8 cellular contexts compared by ENCODE assay signal in the genomic region with DNA sequence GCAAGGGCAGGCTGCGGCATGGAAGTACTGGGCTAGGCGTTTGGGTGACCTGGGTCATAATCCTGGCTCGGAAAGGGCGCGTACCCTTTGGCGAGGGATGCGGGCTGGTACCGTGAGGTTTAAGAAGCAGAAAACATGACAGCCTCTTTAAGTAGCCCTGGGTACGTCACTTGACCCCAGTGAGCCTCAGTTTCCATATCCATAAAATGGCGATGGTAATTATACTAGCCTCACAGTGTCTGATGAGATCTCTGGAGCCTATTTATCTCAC. TPM values are rescaled to one million over a fixed set of nuclear protein-coding genes. Genes with fewer than 3 reads are reported as not detected.
DNase-seq lines count a peak whose midpoint lies in the region; ATAC-seq and TF ChIP-seq lines count a peak whose summit lies in the region.

No MANE protein-coding gene starts in this region.

- peak overlapping the region; percentile 96 for H2BK5ac ChIP-seq in IMR-90 (ENCODE audit: low read depth, low read length, poor library complexity, severe bottlenecking)

- peak overlapping the region; percentile 97 for H2AK5ac ChIP-seq in IMR-90 (ENCODE audit: low read depth, low read length)

- H3K27ac ChIP-seq in 22Rv1 (peak overlapping the region; percentile 97), IMR-90 (ENCODE audit: insufficient read depth, low read length) (peak overlapping the region; percentile 95), mucosa of rectum (ENCODE audit: low read depth in 2 of 2, low read length in 2 of 2) (peak overlapping the region; percentile 99)

- peaks cover 28 to 51% of the 10 kb centered on the region in 2 experiments for H3K79me1 ChIP-seq in IMR-90 (ENCODE audit: low read depth in 1 of 2, low read length in 2 of 2)

- WGBS in IMR-90 (ENCODE audit: extremely low coverage in 2 of 2, insufficient read length in 1 of 2), 2 experiments = 13% methylated on average over 3 of the region's 10 CpGs; no CpG with 5 or more reads in 1 of the 2 experiments

- peak overlapping the region; percentile 99 for H2AFZ ChIP-seq in IMR-90 (replicated peaks; ENCODE audit: low read length, poor library complexity)

- dilution Hi-C loops in IMR-90 (cut with HindIII; ENCODE audit: low sequenced_read_pairs, unreplicated experiment) = loop anchor here (25.0 kb wide), 1 partner anchor 201 kb away; no protein-coding TSS in a partner anchor

- H3K36me3 ChIP-seq in IMR-90 (ENCODE audit: control insufficient read depth, insufficient read depth, low read length) = no peaks in the 10 kb centered on the region
- H3K36me3 ChIP-seq in mucosa of rectum (ENCODE audit: control insufficient read depth in 2 of 2, insufficient read depth in 2 of 2, low read length in 2 of 2) = peaks cover 0 to 4% of the 10 kb centered on the region in 2 donors

- peak overlapping the region; percentile 79 for H3K18ac ChIP-seq in IMR-90 (ENCODE audit: low read depth, low read length)

- TF ChIP-seq POLR2A in IMR-90 (IDR thresholded peaks at IDR 0.05; ENCODE audit: low read depth, low read length) = no peak

- H3K4me1 ChIP-seq in IMR-90 (ENCODE audit: control insufficient read depth, insufficient read depth, low read length) (peaks cover 30% of the 10 kb centered on the region), mucosa of rectum (ENCODE audit: control insufficient read depth in 2 of 2, insufficient read depth in 2 of 2, low read length in 2 of 2) (peaks cover 43 to 44% of the 10 kb centered on the region in 2 donors)

- peak overlapping the region; percentile 6; the same call in 1 of the 2 replicates for H2BK20ac ChIP-seq in IMR-90 (ENCODE audit: low read depth, low read length)

- peak overlapping the region; percentile 96 to 99 for H4K8ac ChIP-seq in IMR-90 (ENCODE audit: low read depth in 2 of 2, low read length in 2 of 2)

- H3K9me3 ChIP-seq in IMR-90 (ENCODE audit: control insufficient read depth, insufficient read depth, low read length) (no peaks in the 10 kb centered on the region), mucosa of rectum (ENCODE audit: control insufficient read depth in 2 of 2, low read length in 2 of 2) (no peaks in the 10 kb centered on the region)

- ATAC-seq in IMR-90 (ENCODE audit: low read depth) = no peak
- ATAC-seq in HG03342 (IDR thresholded peaks at IDR 0.05; ENCODE audit: unreplicated experiment) = no peak
- ATAC-seq in HG03108 (IDR thresholded peaks at IDR 0.05; ENCODE audit: unreplicated experiment) = no peak

- peak overlapping the region; percentile 95 for H4K91ac ChIP-seq in IMR-90 (ENCODE audit: insufficient read depth, low read depth, low read length)

- CTCF ChIA-PET in IMR-90 (lab: Yijun Ruan, JAX) = interaction anchor here (0.5 to 4.7 kb wide), 15 partner anchors 11 to 623 kb away, joined by 3 to 20 read pairs (median 3); a partner anchor contains a TSS

- H3K4me3 ChIP-seq in IMR-90 (ENCODE audit: insufficient read depth, low read depth, low read length) = peak overlapping the region; percentile 72
- peak overlapping the region; percentile 68 to 70 for H3K4me3 ChIP-seq in cardiac fibroblast (replicated peaks in 1 of 2; ENCODE audit: low read depth in 2 of 2, low read length in 2 of 2)
- H3K4me3 ChIP-seq in mucosa of rectum (ENCODE audit: low read length in 2 of 2) = peak overlapping the region; percentile 87 to 95

- BruUV-seq in IMR-90 (replicated peaks; lab: Mats Ljungman, UMichigan) = TSS peak; percentile 18

- H3K27me3 ChIP-seq in IMR-90 (ENCODE audit: control insufficient read depth, insufficient read depth, low read length) = no peaks in the 10 kb centered on the region
- H3K27me3 ChIP-seq in mucosa of rectum (ENCODE audit: control insufficient read depth in 2 of 2, insufficient read depth in 2 of 2, low read length in 2 of 2) = no peaks in the 10 kb centered on the region

- intact Hi-C loops in IMR-90 (cut with micrococcal nuclease) = no loop called here

- H3K4ac ChIP-seq in IMR-90 (ENCODE audit: low read depth, low read length) = peak overlapping the region; percentile 97

- H4K5ac ChIP-seq in IMR-90 (ENCODE audit: low read depth, low read length) = peak overlapping the region; percentile 96

- peak overlapping the region; percentile 99 for H3K56ac ChIP-seq in IMR-90 (ENCODE audit: extremely low read depth, insufficient read depth, low read length)

- POLR2A ChIA-PET in IMR-90 (lab: Charles Lee; ENCODE audit: unreplicated experiment) = interaction anchor here (1.1 to 2.2 kb wide), 4 partner anchors 12 to 96 kb away, joined by 3 to 13 read pairs (median 4); no protein-coding TSS in a partner anchor

- H3K23ac ChIP-seq in IMR-90 (ENCODE audit: low read depth, low read length) = peak overlapping the region; percentile 85

- in situ Hi-C loops in IMR-90 (cut with MboI; ENCODE audit: low sequenced_read_pairs) = loop anchor here (5.0 kb wide), 1 partner anchor 96 kb away; no protein-coding TSS in a partner anchor

- TF ChIP-seq CTCF in 22Rv1 (IDR thresholded peaks at IDR 0.05) = no peak
- TF ChIP-seq CTCF in IMR-90 (conservative IDR thresholded peaks at IDR 0.05; ENCODE audit: low read depth, low read length) = no peak
- no peak for TF ChIP-seq CTCF in cardiac fibroblast (IDR thresholded peaks at IDR 0.05; ENCODE audit: low read depth, low read length)

- peaks cover 13% of the 10 kb centered on the region for H3K9me1 ChIP-seq in IMR-90 (ENCODE audit: insufficient read depth, low read length)

- peak overlapping the region; percentile 97 for H3K4me2 ChIP-seq in IMR-90 (ENCODE audit: low read depth, low read length)

- H3K9ac ChIP-seq in IMR-90 (ENCODE audit: low read depth, low read length) (peak overlapping the region; percentile 93), mucosa of rectum (ENCODE audit: low read depth in 1 of 2, low read length in 2 of 2) (peak overlapping the region; percentile 98 to 99)

- H3K14ac ChIP-seq in IMR-90 (replicated peaks; ENCODE audit: low read depth, low read length) = peak overlapping the region; percentile 93

- TF ChIP-seq RAD21 in IMR-90 (IDR thresholded peaks at IDR 0.05; ENCODE audit: low read length) = no peak

- H2AK9ac ChIP-seq in IMR-90 (replicated peaks; ENCODE audit: low read depth, low read length, poor library complexity) = peak overlapping the region; percentile 99

- H2BK15ac ChIP-seq in IMR-90 (ENCODE audit: low read depth, low read length) = peak overlapping the region; percentile 13; the same call in 2 of the 3 replicates

- no peak for DNase-seq in IMR-90
- DNase-seq in cardiac fibroblast (ENCODE audit: low read depth in 2 of 2) = no peak
- DNase-seq in NCI-H146 (lab: John Stamatoyannopoulos, UW) = no peak
- no peak for DNase-seq in HuH-7 (ENCODE audit: low spot score)

- peak overlapping the region; percentile 99; the same call in 1 of the 2 replicates for H2BK120ac ChIP-seq in IMR-90 (ENCODE audit: low read depth, low read length)

- peaks cover 5% of the 10 kb centered on the region; the same call in 1 of the 2 replicates for H4K20me1 ChIP-seq in IMR-90 (ENCODE audit: insufficient read depth, low read length)

TF ChIP-seq in IMR-90, 13 proteins besides CTCF, POLR2A, EP300 and RAD21:
- TF ChIP-seq, protein P1, sequence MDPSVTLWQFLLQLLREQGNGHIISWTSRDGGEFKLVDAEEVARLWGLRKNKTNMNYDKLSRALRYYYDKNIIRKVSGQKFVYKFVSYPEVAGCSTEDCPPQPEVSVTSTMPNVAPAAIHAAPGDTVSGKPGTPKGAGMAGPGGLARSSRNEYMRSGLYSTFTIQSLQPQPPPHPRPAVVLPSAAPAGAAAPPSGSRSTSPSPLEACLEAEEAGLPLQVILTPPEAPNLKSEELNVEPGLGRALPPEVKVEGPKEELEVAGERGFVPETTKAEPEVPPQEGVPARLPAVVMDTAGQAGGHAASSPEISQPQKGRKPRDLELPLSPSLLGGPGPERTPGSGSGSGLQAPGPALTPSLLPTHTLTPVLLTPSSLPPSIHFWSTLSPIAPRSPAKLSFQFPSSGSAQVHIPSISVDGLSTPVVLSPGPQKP (IDR thresholded peaks at IDR 0.05; ENCODE audit: borderline replicate concordance, low read depth, low read length) = no peak
- no peak for TF ChIP-seq CEBPB (IDR thresholded peaks at IDR 0.05; ENCODE audit: low read depth, low read length)
- TF ChIP-seq MXI1 (IDR thresholded peaks at IDR 0.05; ENCODE audit: borderline replicate concordance, low read depth, low read length) = no peak
- no peak for TF ChIP-seq RFX5 (IDR thresholded peaks at IDR 0.05; ENCODE audit: low read depth, low read length)
- TF ChIP-seq MAFK (IDR thresholded peaks at IDR 0.05; ENCODE audit: low read depth, low read length) = no peak
- no peak for TF ChIP-seq RCOR1 (IDR thresholded peaks at IDR 0.05; ENCODE audit: insufficient replicate concordance, low read length)
- no peak for TF ChIP-seq SMC3 (IDR thresholded peaks at IDR 0.05; ENCODE audit: low read depth, low read length)
- no peak for TF ChIP-seq MAZ (IDR thresholded peaks at IDR 0.05; ENCODE audit: borderline replicate concordance, low read depth, low read length)
- TF ChIP-seq, protein P2, sequence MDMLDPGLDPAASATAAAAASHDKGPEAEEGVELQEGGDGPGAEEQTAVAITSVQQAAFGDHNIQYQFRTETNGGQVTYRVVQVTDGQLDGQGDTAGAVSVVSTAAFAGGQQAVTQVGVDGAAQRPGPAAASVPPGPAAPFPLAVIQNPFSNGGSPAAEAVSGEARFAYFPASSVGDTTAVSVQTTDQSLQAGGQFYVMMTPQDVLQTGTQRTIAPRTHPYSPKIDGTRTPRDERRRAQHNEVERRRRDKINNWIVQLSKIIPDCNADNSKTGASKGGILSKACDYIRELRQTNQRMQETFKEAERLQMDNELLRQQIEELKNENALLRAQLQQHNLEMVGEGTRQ (IDR thresholded peaks at IDR 0.05; ENCODE audit: low read depth, low read length) = no peak
- TF ChIP-seq NFE2L2 (IDR thresholded peaks at IDR 0.05; ENCODE audit: low read depth, low read length) = no peak
- no peak for TF ChIP-seq BHLHE40 (IDR thresholded peaks at IDR 0.05; ENCODE audit: low read depth, low read length)
- no peak for TF ChIP-seq FOS (IDR thresholded peaks at IDR 0.05; ENCODE audit: low read depth, low read length)
- no peak for TF ChIP-seq CHD1 (IDR thresholded peaks at IDR 0.05; ENCODE audit: low read depth, low read length)
TF ChIP-seq in IMR-90: peak in this region for 0.

RNA-seq across cellular contexts. Expression of a gene that starts 0.7 kb away (rescaled TPM):
- total RNA-seq in IMR-90 (2012; rRNA removed) = 8.6 and 10.6 TPM in 2 replicates
- polyA plus RNA-seq in IMR-90 (2012; rRNA removed) = 6.9 and 7.2 TPM in 2 replicates
- polyA plus RNA-seq in IMR-90 (2012; cell fraction: cytosol; rRNA removed) = 7.4 and 11.3 TPM in 2 replicates
- polyA plus RNA-seq in IMR-90 (2012; cell fraction: nucleus; rRNA removed; ENCODE audit: low replicate concordance) = 10.5 and 15.8 TPM in 2 replicates

RNA-seq across cellular contexts. Expression of a gene that starts 38.0 kb away (rescaled TPM):
- total RNA-seq in IMR-90 (2012; rRNA removed) = 9.4 and 12.5 TPM in 2 replicates
- polyA plus RNA-seq in IMR-90 (2012; rRNA removed) = 37.0 and 38.4 TPM in 2 replicates
- polyA plus RNA-seq in IMR-90 (2012; cell fraction: cytosol; rRNA removed) = 16.2 and 37.8 TPM in 2 replicates
- 40.6 and 50.7 TPM in 2 replicates for polyA plus RNA-seq in IMR-90 (2012; cell fraction: nucleus; rRNA removed; ENCODE audit: low replicate concordance)
